Comparison of ENCODE assay signal across 18 cellular contexts in the genomic region with DNA sequence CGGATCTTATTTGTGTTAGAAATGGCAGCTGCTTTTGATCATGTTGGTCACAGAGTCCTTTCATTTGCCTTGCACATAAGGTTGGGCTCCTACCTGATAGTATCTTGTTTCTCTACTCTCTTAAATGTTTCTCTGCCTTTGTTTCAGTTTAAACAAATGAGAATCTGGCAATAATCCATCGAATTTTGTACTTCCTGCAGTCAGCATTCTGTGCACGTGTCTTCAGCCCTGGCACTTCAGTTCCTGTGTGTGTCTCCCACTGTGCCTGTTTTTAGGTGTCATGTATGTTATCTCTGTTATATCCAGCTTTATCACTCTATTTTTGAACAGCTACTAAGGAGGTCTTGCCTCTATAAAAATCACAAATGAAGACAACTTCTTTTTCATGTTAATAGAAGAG. TPM values are rescaled to one million over a fixed set of nuclear protein-coding genes. Genes with fewer than 3 reads are reported as not detected.
DNase-seq lines count a peak whose midpoint lies in the region; TF ChIP-seq lines count a peak whose summit lies in the region.
"Had no signal": no experiment of that assay in that cellular context is flagged by ENCODE, and none has a peak within 500 bp of the region (broad histone marks: within the 10 kb centered on the region; RNA-seq: fewer than 3 reads in every experiment).

No MANE protein-coding gene starts in this region.

- H3K4me3 Mint-ChIP-seq in mesothelial cell of epicardium = no peak overlapping the region
- H3K4me3 Mint-ChIP-seq: T-helper 1 cell treated with Interleukin-12 subunit alpha and Interleukin-12 subunit beta and Interleukin-4 antibody, amounts not matched to agents 30 μg/mL and 1 μg/mL, for 36 hours had no signal

- H3K27me3 Mint-ChIP-seq in mesothelial cell of epicardium (ENCODE audit: low read depth) = peaks cover 5% of the 10 kb centered on the region

- H2AFZ ChIP-seq in Loucy (ENCODE audit: low read length) = peak overlapping the region; percentile 71

- no peaks in the 10 kb centered on the region for H3K36me3 Mint-ChIP-seq in mesothelial cell of epicardium

- no peaks in the 10 kb centered on the region for H3K9me3 ChIP-seq in Loucy (ENCODE audit: insufficient read depth, low read depth, low read length)
- H3K9me3 ChIP-seq: Caco-2 had no signal

- no peaks in the 10 kb centered on the region for H3K36me3 ChIP-seq in Loucy (ENCODE audit: insufficient read depth, low read length)
- H3K36me3 ChIP-seq in H7 (replicated peaks; ENCODE audit: control insufficient read depth, insufficient read depth, low read length) = no peaks in the 10 kb centered on the region

- H3K79me2 ChIP-seq in Loucy (ENCODE audit: insufficient read depth, low read length) = no peaks in the 10 kb centered on the region

- H3K4me1 ChIP-seq in Loucy (ENCODE audit: insufficient read depth, low read length, poor library complexity, severe bottlenecking) = peaks cover 4% of the 10 kb centered on the region
- H3K4me1 ChIP-seq: Caco-2 had no signal

- H3K4me3 ChIP-seq in Loucy (ENCODE audit: low read length, poor library complexity, severe bottlenecking) (no peak overlapping the region), H7 (ENCODE audit: insufficient read depth, low read depth, low read length) (no peak overlapping the region)
- H3K4me3 ChIP-seq: K562 had no signal

- H3K4me2 ChIP-seq in Loucy (ENCODE audit: low read depth, low read length, poor library complexity, severe bottlenecking) = no peak overlapping the region

- in situ Hi-C loops in G401 (cut with HindIII; ENCODE audit: low sequenced_read_pairs) = no loop called here

- peak overlapping the region; percentile 19 for H3K27ac Mint-ChIP-seq in mesothelial cell of epicardium
- H3K27ac Mint-ChIP-seq: T-helper 1 cell treated with Interleukin-12 subunit alpha and Interleukin-12 subunit beta and Interleukin-4 antibody, amounts not matched to agents 30 μg/mL and 1 μg/mL, for 36 hours had no signal

- no peaks in the 10 kb centered on the region for H3F3A ChIP-seq in Loucy (ENCODE audit: low read depth)

- no peaks in the 10 kb centered on the region for H3K9me2 ChIP-seq in Loucy (replicated peaks; ENCODE audit: low read depth, low read length)

- H3K4me1 Mint-ChIP-seq in mesothelial cell of epicardium = peaks cover 19% of the 10 kb centered on the region

- no peak overlapping the region for H3K9ac ChIP-seq in Loucy (ENCODE audit: low read depth, low read length, poor library complexity, severe bottlenecking)

- no peaks in the 10 kb centered on the region for H3K9me3 Mint-ChIP-seq in mesothelial cell of epicardium
- H3K9me3 Mint-ChIP-seq: T-helper 1 cell treated with Interleukin-12 subunit alpha and Interleukin-12 subunit beta and Interleukin-4 antibody, amounts not matched to agents 30 μg/mL and 1 μg/mL, for 36 hours had no signal

- peak; percentile 15 for DNase-seq in DMS153 (lab: John Stamatoyannopoulos, UW)
- no peak for DNase-seq in DMS153 treated with DMSO at 0.1 percent for 48 hours (lab: John Stamatoyannopoulos, UW; ENCODE audit: unreplicated experiment)
- DNase-seq in NCI-H69 (lab: John Stamatoyannopoulos, UW) = peak; percentile 74
- DNase-seq in mesothelial cell of epicardium (ENCODE audit: low spot score in 2 of 2, unreplicated experiment in 2 of 2) = no peak
- DNase-seq in H7 = no peak
- no peak for DNase-seq in G401 (ENCODE audit: low spot score)
- DNase-seq in nucleus accumbens (lab: John Stamatoyannopoulos, UW) = no peak
- DNase-seq: C1 segment of cervical spinal cord; Caco-2; GDM1; NCI-H2107; NCI-H510A; NK-92 treated with Interleukin-12 subunit alpha and Interleukin-12 subunit beta, amount 100 ng/mL, for 24 hours; PC-3 had no signal

- TF ChIP-seq CTCF in Loucy (conservative IDR thresholded peaks at IDR 0.05; ENCODE audit: low read length) = no peak
- TF ChIP-seq CTCF in mesothelial cell of epicardium (IDR thresholded peaks at IDR 0.05; ENCODE audit: unreplicated experiment) = no peak

- H3K27me3 ChIP-seq in Loucy (ENCODE audit: insufficient read depth, low read length, poor library complexity, severe bottlenecking) (no peaks in the 10 kb centered on the region), H7 (ENCODE audit: control insufficient read depth, insufficient read depth, low read length) (no peaks in the 10 kb centered on the region)

- no peaks in the 10 kb centered on the region for H4K20me1 ChIP-seq in Loucy (ENCODE audit: insufficient read depth, low read length, poor library complexity, severe bottlenecking)

RNA-seq across cellular contexts. Expression of a gene that starts 28.4 kb away (rescaled TPM):
- 9.4 to 11.4 TPM (median 10.1 TPM) in 3 replicates for total RNA-seq in mesothelial cell of epicardium
- total RNA-seq in H7 (2014; rRNA removed; shearing (Covaris generic)) = 7.4 and 9.0 TPM in 2 replicates
- total RNA-seq in G401 (2014; rRNA removed; shearing (Covaris generic)) = 0.03 TPM in 1 of 2 replicates, not detected in the other
- total RNA-seq: M059J had no signal

Comparison
In these comparisons a context has a peak if more than half of its experiments do, and no peak if none do; other contexts are left out.
1. DNase-seq: peak in DMS153 (single experiment) and NCI-H69 (single experiment); none in DMS153 treated with DMSO at 0.1 percent for 48 hours (single experiment), mesothelial cell of epicardium (0 of 2), H7 (single experiment), G401 (single experiment) and nucleus accumbens (0 of 56).